ENCODE assay signal across 9 cellular contexts in genomic region chr19:18282021-18282787, GRCh38. TPM values are rescaled to one million over a fixed set of nuclear protein-coding genes. Genes with fewer than 3 reads are reported as not detected.
DNase-seq lines count a peak whose midpoint lies in the region; ATAC-seq and TF ChIP-seq lines count a peak whose summit lies in the region.
"Had no signal": no experiment of that assay in that cellular context is flagged by ENCODE, and none has a peak within 500 bp of the region (broad histone marks: within the 10 kb centered on the region; RNA-seq: fewer than 3 reads in every experiment).

No MANE protein-coding gene starts in this region.

- no peaks in the 10 kb centered on the region for H3K27me3 ChIP-seq in mammary epithelial cell (ENCODE audit: insufficient read depth, low read length)
- H3K27me3 ChIP-seq in liver (ENCODE audit: control insufficient read depth in 4 of 4, insufficient read depth in 4 of 4, low read length in 3 of 4): no peaks in the 10 kb centered on the region

- no peaks in the 10 kb centered on the region for H4K20me1 ChIP-seq in mammary epithelial cell (ENCODE audit: insufficient read depth, low read length)

- peak overlapping the region; percentile 37 to 55 (median 39) for H3K4me3 ChIP-seq in mammary epithelial cell (replicated peaks in 1 of 3; ENCODE audit: insufficient read depth in 1 of 3, low read depth in 2 of 3, low read length in 3 of 3)
- peak overlapping the region; percentile 7 to 33 (median 8) for H3K4me3 ChIP-seq in liver (ENCODE audit: low read depth in 1 of 3, low read length in 3 of 3)

- in situ Hi-C loops in mammary epithelial cell (cut with MboI; ENCODE audit: low sequenced_read_pairs in 2 of 2): no loop called here

- TSS peak; percentile 88 for BruUV-seq in mammary epithelial cell (replicated peaks; lab: Mats Ljungman, UMichigan)

- no peak for DNase-seq in AG09319 (ENCODE audit: extremely low read depth, low read depth)
- peak; percentile 63 for DNase-seq in NOMO-1 treated with dmso at 0.1 percent for 144 hours (lab: John Stamatoyannopoulos, UW; ENCODE audit: unreplicated experiment)
- no peak for DNase-seq in mammary epithelial cell
- peak; percentile 68 for DNase-seq in superior temporal gyrus (ENCODE audit: extremely low spot score)

- peaks cover 33% of the 10 kb centered on the region for H3K79me2 ChIP-seq in mammary epithelial cell (ENCODE audit: insufficient read depth, low read length)

- WGBS in mammary epithelial cell (ENCODE audit: low coverage, missing lambda C conversion rate): 3% methylated on average over 15 of the region's 27 CpGs
- 6% methylated on average over 27 of the region's 27 CpGs for WGBS in liver

- TF ChIP-seq RAD21 in liver (IDR thresholded peaks at IDR 0.05): peak; percentile 24 to 52

- ATAC-seq in HG03378 (IDR thresholded peaks at IDR 0.05; ENCODE audit: unreplicated experiment): no peak
- ATAC-seq in HG03439 (IDR thresholded peaks at IDR 0.05; ENCODE audit: unreplicated experiment): no peak

- H3K36me3 ChIP-seq in mammary epithelial cell (ENCODE audit: insufficient read depth, low read length) (no peaks in the 10 kb centered on the region), liver (ENCODE audit: control insufficient read depth in 4 of 4, insufficient read depth in 3 of 4, low read depth in 1 of 4, low read length in 3 of 4) (peaks cover 0 to 4% (median 1%) of the 10 kb centered on the region in 4 donors)

- peak overlapping the region; percentile 78 for H3K4me2 ChIP-seq in mammary epithelial cell (ENCODE audit: insufficient read depth, low read depth, low read length)

- H3K27ac ChIP-seq in mammary epithelial cell (ENCODE audit: insufficient read depth, low read depth, low read length) (peak overlapping the region; percentile 95), liver (ENCODE audit: low read depth in 1 of 2, low read length in 2 of 2) (peak overlapping the region; percentile 92 to 93)

- CTCF ChIA-PET in mammary epithelial cell (lab: Charles Lee; ENCODE audit: low non-redundant PET): interaction anchor here (0.5 kb wide), 1 partner anchor 46 kb away, joined by 3 read pairs; no protein-coding TSS in a partner anchor

- H3K9me3 ChIP-seq in mammary epithelial cell (replicated peaks; ENCODE audit: insufficient read depth, low read length) (no peaks in the 10 kb centered on the region), liver (ENCODE audit: control insufficient read depth in 4 of 4, low read length in 3 of 4) (no peaks in the 10 kb centered on the region)

- dilution Hi-C loops in mammary epithelial cell (cut with HindIII; ENCODE audit: low sequenced_read_pairs): no loop called here

- intact Hi-C loops in mammary epithelial cell (cut with micrococcal nuclease): no loop called here

- TF ChIP-seq POLR2A in GM15510 (IDR thresholded peaks at IDR 0.05; ENCODE audit: borderline replicate concordance, extremely low read depth, insufficient read length): peak; percentile 55

- H3K4me1 ChIP-seq in mammary epithelial cell (ENCODE audit: insufficient read depth, low read length): peaks cover 23% of the 10 kb centered on the region
- H3K4me1 ChIP-seq in liver (ENCODE audit: control insufficient read depth in 4 of 4, insufficient read depth in 4 of 4, low read length in 3 of 4): peaks cover 5 to 29% (median 21%) of the 10 kb centered on the region in 4 donors

- peak overlapping the region; percentile 65 for H2AFZ ChIP-seq in mammary epithelial cell (ENCODE audit: low read depth, low read length)

- TF ChIP-seq CTCF in AG09319 (IDR thresholded peaks at IDR 0.05; ENCODE audit: low read depth, low read length) (peak; percentile 10), mammary epithelial cell (conservative IDR thresholded peaks at IDR 0.05 in 1 of 2, IDR thresholded peaks at IDR 0.05 in 1 of 2; ENCODE audit: extremely low read depth in 1 of 2, insufficient read depth in 1 of 2, low read depth in 1 of 2, low read length in 2 of 2) (no peak), liver (IDR thresholded peaks at IDR 0.05; ENCODE audit: low read depth, low read length, missing input control) (no peak)

- peak overlapping the region; percentile 94 for H3K9ac ChIP-seq in mammary epithelial cell (ENCODE audit: insufficient read depth, low read length)
- H3K9ac ChIP-seq in liver (ENCODE audit: low read depth in 1 of 2, low read length in 2 of 2): peak overlapping the region; percentile 39 to 88

TF ChIP-seq in liver, 16 proteins besides CTCF, POLR2A, EP300 and RAD21:
- TF ChIP-seq TAF1 (conservative IDR thresholded peaks at IDR 0.05) (no peak), SP1 (IDR thresholded peaks at IDR 0.05) (peak; percentile 4), JUND (IDR thresholded peaks at IDR 0.05) (no peak), FOXA2 (IDR thresholded peaks at IDR 0.05) (no peak), REST (IDR thresholded peaks at IDR 0.05) (peak; percentile 69), EGR1 (IDR thresholded peaks at IDR 0.05; ENCODE audit: low read depth in 2 of 2) (peak; percentile 11 to 43), NR2F2 (IDR thresholded peaks at IDR 0.05) (peak; percentile 7), YY1 (IDR thresholded peaks at IDR 0.05) (peak; percentile 50), HNF4G (IDR thresholded peaks at IDR 0.05) (no peak)

RNA-seq across cellular contexts. Expression of gene JUND, which starts 0.8 kb away (rescaled TPM):
- total RNA-seq in mammary epithelial cell: 10 to 100 TPM; 59.6 to 74.0 TPM
- polyA plus RNA-seq in mammary epithelial cell: 30.0 TPM
- 4.4 TPM for polyA minus RNA-seq in mammary epithelial cell
- 100 to 1,000 TPM in 1 of 2 donors, 10 to 100 TPM in 1; 36.9 to 103 TPM for total RNA-seq in liver
- 10 to 100 TPM; 12.8 to 46.7 TPM for polyA plus RNA-seq in liver

RNA-seq across cellular contexts. Expression of gene IQCN, which starts 8.0 kb away (rescaled TPM):
- total RNA-seq in mammary epithelial cell (under 1 TPM; 0.19 to 0.50 TPM), liver (1 to 10 TPM in 1 of 2 donors, under 1 TPM in 1; 0.19 to 2.4 TPM)
- polyA plus RNA-seq in mammary epithelial cell (0.03 TPM), liver (under 1 TPM; 0.43 to 0.64 TPM)
- not detected for polyA minus RNA-seq in mammary epithelial cell

RNA-seq across cellular contexts. Expression of gene LSM4, which starts 40.7 kb away (rescaled TPM):
- total RNA-seq in mammary epithelial cell (100 to 1,000 TPM; 127 to 182 TPM), liver (100 to 1,000 TPM in 1 of 2 donors, 10 to 100 TPM in 1; 42.4 to 100 TPM)
- polyA plus RNA-seq in mammary epithelial cell (215 TPM), liver (10 to 100 TPM; 68.4 to 81.9 TPM)
- 63.3 TPM for polyA minus RNA-seq in mammary epithelial cell

RNA-seq across cellular contexts. Expression of gene PDE4C, which starts 56.0 kb away (rescaled TPM):
- total RNA-seq in mammary epithelial cell (not detected), liver (under 1 TPM; 0.51 to 0.75 TPM)
- polyA plus RNA-seq in mammary epithelial cell (not detected), liver (under 1 TPM in 1 of 2 donors, not detected in 1; 0.23 TPM)
- not detected for polyA minus RNA-seq in mammary epithelial cell
- total RNA-seq: T-helper 1 cell treated with Interleukin-12 subunit alpha and Interleukin-12 subunit beta and Interleukin-4 antibody, amounts not matched to agents 30 ng/mL and 1 ng/mL, for 36 hours had no signal

RNA-seq across cellular contexts. Expression of gene PGPEP1, which starts 58.2 kb away (rescaled TPM):
- total RNA-seq in mammary epithelial cell: 10 to 100 TPM; 16.3 to 18.7 TPM
- polyA plus RNA-seq in mammary epithelial cell: 4.5 TPM
- 7.3 TPM for polyA minus RNA-seq in mammary epithelial cell
- total RNA-seq in liver: 10 to 100 TPM; 21.5 to 48.3 TPM
- polyA plus RNA-seq in liver: 10 to 100 TPM; 15.8 to 30.8 TPM

Comparison
In these comparisons a context has a peak if more than half of its experiments do, and no peak if none do; other contexts are left out.
1. DNase-seq: peak in NOMO-1 treated with dmso at 0.1 percent for 144 hours (single experiment) and superior temporal gyrus (single experiment); none in AG09319 (single experiment) and mammary epithelial cell (single experiment).